8 cellular contexts compared by ENCODE assay signal in the genomic region with DNA sequence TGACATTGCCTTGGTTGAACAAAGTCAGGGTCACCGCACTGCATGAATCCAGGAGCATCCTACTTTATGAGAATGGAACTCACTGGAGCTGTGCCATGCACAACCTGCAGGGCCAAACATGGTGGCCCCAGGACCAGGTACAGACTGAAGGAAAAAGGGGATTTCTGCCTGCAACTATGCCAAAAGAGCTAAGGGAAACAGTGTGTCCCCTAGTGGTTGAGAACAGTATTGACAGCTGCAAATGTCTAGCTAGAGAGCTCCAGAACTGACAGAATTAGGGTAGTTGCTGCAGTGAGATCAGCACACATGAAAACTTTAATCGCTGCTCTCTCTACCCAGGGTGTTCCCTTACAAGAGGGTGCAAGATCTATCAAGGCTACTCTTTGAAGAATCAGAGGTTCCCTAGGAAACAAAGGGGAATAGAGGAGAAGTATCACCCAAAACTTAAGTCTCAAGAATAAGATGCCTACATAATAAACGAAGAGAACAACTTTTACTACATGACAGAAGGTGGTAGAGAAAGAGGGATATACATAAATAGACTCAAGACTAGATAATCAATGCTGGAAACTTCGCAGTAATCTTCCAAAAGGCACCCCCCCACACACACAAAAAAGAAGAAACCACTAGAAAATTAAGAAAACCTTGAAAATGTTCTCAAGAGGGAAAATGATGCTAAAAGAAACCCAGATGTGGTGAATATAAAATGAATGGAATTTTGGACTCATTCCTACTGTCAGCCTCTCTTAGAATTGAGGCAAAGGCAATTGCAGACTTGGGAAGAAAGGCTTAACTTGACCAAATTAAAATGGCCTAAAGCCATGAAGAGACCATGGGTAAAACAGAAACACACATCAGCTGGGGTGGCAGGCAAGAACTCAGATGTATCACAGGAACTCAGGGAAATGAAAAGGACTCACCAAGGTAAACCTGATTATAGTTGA. TPM values are rescaled to one million over a fixed set of nuclear protein-coding genes. Genes with fewer than 3 reads are reported as not detected.
A peak's percentile ranks its signal among the peaks of the same experiment; 100 is the strongest.
DNase-seq lines count a peak whose midpoint lies in the region; ATAC-seq, FAIRE-seq and TF ChIP-seq lines count a peak whose summit lies in the region.

No MANE protein-coding gene starts in this region.

- no peak for ATAC-seq in GM19455 (IDR thresholded peaks at IDR 0.05; ENCODE audit: unreplicated experiment)

- H3K79me2 ChIP-seq in trophoblast cell (ENCODE audit: control insufficient read depth, insufficient read depth, low read length, poor library complexity), result no peaks in the 10 kb centered on the region

- 61 to 72% methylated on average over 4 of the region's 4 CpGs for WGBS in esophagus squamous epithelium, 2 donors
- WGBS in trophoblast cell (ENCODE audit: extremely low coverage, insufficient coverage, insufficient read length), result no CpG with 5 or more reads among the region's 4 CpGs

- H2AK5ac ChIP-seq in trophoblast cell (ENCODE audit: low read length), result no peak overlapping the region

- DNase-seq in stimulated activated CD4-positive, alpha-beta T cell treated with anti-CD3 and anti-CD28 coated beads, Interleukin-4, amount 100 ng/mL, for 24 hours, result peak; percentile 7
- DNase-seq in stimulated activated CD4-positive, alpha-beta T cell treated with anti-CD3 and anti-CD28 coated beads, Interleukin-4, amount 100 ng/mL, for 1 hour, result no peak
- peak; percentile 47 for DNase-seq in HTR-8/SVneo (ENCODE audit: insufficient read length, low spot score)
- DNase-seq in SJCRH30, result peak; percentile 44 to 81
- no peak for DNase-seq in esophagus squamous epithelium (lab: John Stamatoyannopoulos, UW)
- DNase-seq in trophoblast cell, result peak; percentile 11 to 66
- no peak for DNase-seq in hypothalamus (lab: John Stamatoyannopoulos, UW)

- H3K36me3 ChIP-seq in SJCRH30 (no peaks in the 10 kb centered on the region), esophagus squamous epithelium (peaks cover 0 to 4% (median 0%) of the 10 kb centered on the region in 3 donors), trophoblast cell (ENCODE audit: control insufficient read depth in 1 of 2, insufficient read depth in 2 of 2, low read length in 2 of 2) (no peaks in the 10 kb centered on the region)

- no peaks in the 10 kb centered on the region for H3K79me1 ChIP-seq in trophoblast cell (ENCODE audit: low read length)

- no peak overlapping the region for H2AFZ ChIP-seq in trophoblast cell (ENCODE audit: insufficient read depth, low read length, poor library complexity)

- H3K9me3 ChIP-seq in SJCRH30 (replicated peaks), result no peaks in the 10 kb centered on the region
- H3K9me3 ChIP-seq in esophagus squamous epithelium, result no peaks in the 10 kb centered on the region
- no peaks in the 10 kb centered on the region for H3K9me3 ChIP-seq in trophoblast cell (ENCODE audit: insufficient read depth, low read depth, low read length)

- no peak overlapping the region for H3K4ac ChIP-seq in trophoblast cell (ENCODE audit: low read depth, low read length)

- H4K8ac ChIP-seq in trophoblast cell (ENCODE audit: low read depth, low read length), result no peak overlapping the region

- no peak overlapping the region for H3K14ac ChIP-seq in trophoblast cell (ENCODE audit: low read length)

- no peak overlapping the region for H4K91ac ChIP-seq in trophoblast cell (ENCODE audit: low read depth, low read length)

- no peak overlapping the region for H3K23ac ChIP-seq in trophoblast cell (ENCODE audit: low read length)

- no peak overlapping the region for H3K27ac ChIP-seq in SJCRH30
- no peak overlapping the region for H3K27ac ChIP-seq in esophagus squamous epithelium
- no peak overlapping the region for H3K27ac ChIP-seq in trophoblast cell (ENCODE audit: low read depth, low read length)

- H2BK5ac ChIP-seq in trophoblast cell (ENCODE audit: low read depth, low read length, poor library complexity), result no peak overlapping the region

- intact Hi-C loops in esophagus squamous epithelium (cut with DNase I), result no loop called here

- no peak overlapping the region for H3K4me2 ChIP-seq in trophoblast cell (ENCODE audit: low read length)

- no peak overlapping the region for H4K12ac ChIP-seq in trophoblast cell (ENCODE audit: low read depth, low read length)

- no peak overlapping the region for H3K18ac ChIP-seq in trophoblast cell (ENCODE audit: low read length)

- no peak overlapping the region for H2BK120ac ChIP-seq in trophoblast cell (ENCODE audit: insufficient read depth, low read length, poor library complexity)

- no peaks in the 10 kb centered on the region for H3K4me1 ChIP-seq in SJCRH30
- peaks cover 0 to 7% (median 4%) of the 10 kb centered on the region in 3 donors for H3K4me1 ChIP-seq in esophagus squamous epithelium
- H3K4me1 ChIP-seq in trophoblast cell (ENCODE audit: control insufficient read depth in 1 of 2, insufficient read depth in 2 of 2, low read length in 2 of 2), result no peaks in the 10 kb centered on the region

- H3K27me3 ChIP-seq in SJCRH30 (no peaks in the 10 kb centered on the region), esophagus squamous epithelium (no peaks in the 10 kb centered on the region), trophoblast cell (ENCODE audit: insufficient read depth, low read length) (no peaks in the 10 kb centered on the region)

- H3K4me3 ChIP-seq in SJCRH30 (no peak overlapping the region), esophagus squamous epithelium (no peak overlapping the region), trophoblast cell (ENCODE audit: low read depth, low read length) (no peak overlapping the region)

- H3K9ac ChIP-seq in trophoblast cell (ENCODE audit: low read length), result no peak overlapping the region

- peak; percentile 48 to 76 (median 64) for TF ChIP-seq CTCF in esophagus squamous epithelium (IDR thresholded peaks at IDR 0.05)

- no peak for TF ChIP-seq POLR2A in esophagus squamous epithelium (IDR thresholded peaks at IDR 0.05)

- H2BK12ac ChIP-seq in trophoblast cell (ENCODE audit: low read length), result no peak overlapping the region

- no peak for FAIRE-seq in HTR-8/SVneo (lab: Jason Lieb, UNC)

RNA-seq across cellular contexts. Expression of a gene that starts 43.7 kb away (rescaled TPM):
- 0.10 TPM in 1 of 2 replicates, not detected in the other for total RNA-seq in SJCRH30 (2014; rRNA removed; shearing (Covaris generic))
- under 1 TPM in 1 of 4 donors, not detected in 3; 0.38 TPM for total RNA-seq in esophagus squamous epithelium
- polyA plus RNA-seq in trophoblast cell (2013), result 0.04 TPM in 1 of 2 replicates, not detected in the other

RNA-seq across cellular contexts. Expression of a gene that starts 56.2 kb away (rescaled TPM):
- total RNA-seq in SJCRH30 (2014; rRNA removed; shearing (Covaris generic)), result 19.6 and 21.7 TPM in 2 replicates
- 10 to 100 TPM in 2 of 4 donors, 1 to 10 TPM in 2; 6.3 to 14.3 (median 9.7) TPM for total RNA-seq in esophagus squamous epithelium
- 8.6 TPM in 2 replicates for polyA plus RNA-seq in trophoblast cell (2013)

Comparison
In these comparisons a context has a peak if more than half of its experiments do, and no peak if none do; other contexts are left out.
1. DNase-seq: peak in stimulated activated CD4-positive, alpha-beta T cell treated with anti-CD3 and anti-CD28 coated beads, Interleukin-4, amount 100 ng/mL, for 24 hours (single experiment), HTR-8/SVneo (single experiment), SJCRH30 (2 of 2) and trophoblast cell (2 of 2); none in stimulated activated CD4-positive, alpha-beta T cell treated with anti-CD3 and anti-CD28 coated beads, Interleukin-4, amount 100 ng/mL, for 1 hour (single experiment), esophagus squamous epithelium (single experiment) and hypothalamus (0 of 51).